27 cellular contexts compared by ENCODE assay signal in the genomic region with DNA sequence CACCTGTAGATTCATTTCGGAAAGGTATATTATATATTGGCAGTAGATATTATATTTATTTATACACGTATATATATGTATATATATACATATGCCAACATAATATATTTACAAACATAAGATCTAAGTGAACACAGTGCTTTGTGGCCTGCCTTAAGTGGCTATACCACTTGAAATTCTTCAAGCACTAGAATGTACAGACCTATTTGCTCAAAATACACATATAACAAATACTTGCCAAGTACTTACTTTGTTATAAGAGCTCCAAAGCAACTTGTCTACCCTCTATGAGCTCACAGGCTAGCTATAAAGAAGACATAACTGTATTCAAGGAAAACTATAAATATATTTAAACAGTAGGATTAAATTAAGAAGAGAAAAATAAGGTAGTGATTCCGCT. TPM values are rescaled to one million over a fixed set of nuclear protein-coding genes. Genes with fewer than 3 reads are reported as not detected.
A peak's percentile ranks its signal among the peaks of the same experiment; 100 is the strongest.
DNase-seq lines count a peak whose midpoint lies in the region; ATAC-seq lines count a peak whose summit lies in the region.
"Had no signal": no experiment of that assay in that cellular context is flagged by ENCODE, and none has a peak within 500 bp of the region (broad histone marks: within the 10 kb centered on the region; RNA-seq: fewer than 3 reads in every experiment).

No MANE protein-coding gene starts in this region.

- H3K4me3 ChIP-seq in CD4-positive, alpha-beta memory T cell (ENCODE audit: low read length in 2 of 2): no peak overlapping the region
- H3K4me3 ChIP-seq: GM12878, HAP-1, SK-N-MC had no signal

- H3K9me3 Mint-ChIP-seq in CD4-positive, alpha-beta memory T cell: peaks cover 0 to 25% (median 17%) of the 10 kb centered on the region in 8 donors

- H3K27ac Mint-ChIP-seq in CD4-positive, alpha-beta memory T cell: no peak overlapping the region
- H3K27ac Mint-ChIP-seq: HFFc6 had no signal

- ATAC-seq in HG02970 (IDR thresholded peaks at IDR 0.05; ENCODE audit: low FRiP score, unreplicated experiment): no peak
- ATAC-seq: GM12878 had no signal

- CTCF ChIA-PET in CD4-positive, alpha-beta memory T cell (lab: Charles Lee; ENCODE audit: partially characterized antibody): no interaction called here

- H3K4me1 Mint-ChIP-seq in CD4-positive, alpha-beta memory T cell: no peaks in the 10 kb centered on the region

- H3K36me3 Mint-ChIP-seq in CD4-positive, alpha-beta memory T cell: peaks cover 0 to 4% of the 10 kb centered on the region in 2 donors

- H3K4me1 ChIP-seq in CD4-positive, alpha-beta memory T cell (ENCODE audit: insufficient read depth, low read length): no peaks in the 10 kb centered on the region
- H3K4me1 ChIP-seq: BE2C, HAP-1 had no signal

- intact Hi-C loops in CD4-positive, alpha-beta memory T cell (cut with micrococcal nuclease): no loop called here

- POLR2A ChIA-PET in CD4-positive, alpha-beta memory T cell (lab: Charles Lee; ENCODE audit: partially characterized antibody): no interaction called here

- no peaks in the 10 kb centered on the region for H3K27me3 ChIP-seq in CD4-positive, alpha-beta memory T cell (ENCODE audit: insufficient read depth, low read length)
- H3K27me3 ChIP-seq: BE2C had no signal

- H3K9me3 ChIP-seq in CD4-positive, alpha-beta memory T cell (ENCODE audit: control insufficient read depth in 1 of 2, low read length in 2 of 2): no peaks in the 10 kb centered on the region
- H3K9me3 ChIP-seq: BE2C had no signal

- H3K27ac ChIP-seq in CD4-positive, alpha-beta memory T cell (ENCODE audit: low read depth, low read length): no peak overlapping the region
- H3K27ac ChIP-seq: 22Rv1, SK-N-MC had no signal

- H3K27me3 Mint-ChIP-seq in CD4-positive, alpha-beta memory T cell: peaks cover 10 to 15% of the 10 kb centered on the region in 2 donors

- no peak overlapping the region for H3K4me3 Mint-ChIP-seq in CD4-positive, alpha-beta memory T cell
- H3K4me3 Mint-ChIP-seq: HFFc6 had no signal

- no peaks in the 10 kb centered on the region for H3K36me3 ChIP-seq in CD4-positive, alpha-beta memory T cell (ENCODE audit: insufficient read depth, low read length)
- H3K36me3 ChIP-seq: BE2C, HAP-1 had no signal

- DNase-seq in NCI-H2029 (lab: John Stamatoyannopoulos, UW): peak; percentile 15
- DNase-seq in NCI-H2029 treated with DMSO at 0.1 percent for 48 hours (lab: John Stamatoyannopoulos, UW): no peak
- DNase-seq in NCI-H187 treated with DMSO at 0.1 percent for 48 hours (lab: John Stamatoyannopoulos, UW): peak; percentile 63
- DNase-seq in NCI-H510A (lab: John Stamatoyannopoulos, UW): peak; percentile 7
- DNase-seq in NCI-H1436 (lab: John Stamatoyannopoulos, UW): no peak
- DNase-seq in islet precursor cell: no peak
- no peak for DNase-seq in CD4-positive, alpha-beta memory T cell
- DNase-seq: ACHN, BE2C, DMS153, EL, GDM1, GOT3, HFFc6, IMR-90, KG1, NCI-H1092 treated with DMSO at 0.1 percent for 48 hours, NCI-H1436 treated with DMSO at 0.1 percent for 48 hours, NCI-H2081, NCI-H524, NCI-H774, SIG-M5 had no signal

RNA-seq across cellular contexts. Expression of a gene that starts 33.6 kb away (rescaled TPM):
- 1 to 10 TPM; 5.2 to 7.8 TPM for total RNA-seq in CD4-positive, alpha-beta memory T cell
- 1 to 10 TPM in 1 of 2 donors, under 1 TPM in 1; 0.80 to 2.1 TPM for polyA plus RNA-seq in CD4-positive, alpha-beta memory T cell

Comparison
In these comparisons a context has a peak if more than half of its experiments do, and no peak if none do; other contexts are left out.
1. DNase-seq: peak in NCI-H2029 (single experiment), NCI-H187 treated with DMSO at 0.1 percent for 48 hours (single experiment) and NCI-H510A (single experiment); none in NCI-H2029 treated with DMSO at 0.1 percent for 48 hours (single experiment), NCI-H1436 (single experiment), islet precursor cell (single experiment) and CD4-positive, alpha-beta memory T cell (0 of 5).